1 cellular context compared by ENCODE assay signal in genomic region chr5:135491552-135492318, GRCh38.
A peak's percentile ranks its signal among the peaks of the same experiment; 100 is the strongest.
TF ChIP-seq lines count a peak whose summit lies in the region.

No MANE protein-coding gene starts in this region.

TF ChIP-seq in HEK293, 187 proteins besides CTCF, POLR2A, EP300 and RAD21 (continued from another document):
- TF ChIP-seq ZBTB26 (tag by site-specific recombination; optimal IDR thresholded peaks at IDR 0.05) (peak; percentile 28), GLIS2 (tag by site-specific recombination; IDR thresholded peaks at IDR 0.05) (peak; percentile 55), ZNF280C (tag by site-specific recombination; IDR thresholded peaks at IDR 0.05) (no peak), KLF16 (tag by site-specific recombination; IDR thresholded peaks at IDR 0.05) (peak; percentile 41; the same call in 1 of the 2 replicates), ZNF274 (IDR thresholded peaks at IDR 0.05; ENCODE audit: low read length) (no peak), ZNF274 (tag by site-specific recombination; IDR thresholded peaks at IDR 0.05; ENCODE audit: borderline replicate concordance) (no peak), SP7 (tag by site-specific recombination; IDR thresholded peaks at IDR 0.05) (peak; percentile 60; the same call in 1 of the 2 replicates), ZNF776 (tag by site-specific recombination; IDR thresholded peaks at IDR 0.05; ENCODE audit: borderline replicate concordance) (no peak)
